In genomic region chr14:65302571-65303184, GRCh38 we compare ENCODE assay signal across 9 cellular contexts.
DNase-seq lines count a peak whose midpoint lies in the region; ATAC-seq and TF ChIP-seq lines count a peak whose summit lies in the region.
"Had no signal": no experiment of that assay in that cellular context is flagged by ENCODE, and none has a peak within 500 bp of the region (broad histone marks: within the 10 kb centered on the region; RNA-seq: fewer than 3 reads in every experiment).

No MANE protein-coding gene starts in this region.

- CTCF ChIA-PET in GM10248 (lab: Yijun Ruan, JAX), result interaction anchor here (0.8 to 7.4 kb wide), 12 partner anchors 8 to 522 kb away, joined by 3 to 51 read pairs (median 6); partner anchors contain the start of gene FUT8
- CTCF ChIA-PET in activated CD4-positive, alpha-beta memory T cell treated with anti-CD3 and anti-CD28 coated beads, Interleukin-2, amount 10 ng/mL, durations not matched to agents 7 days and 5 days (lab: Charles Lee), result interaction anchor here (0.6 to 1.1 kb wide), 3 partner anchors 14 to 33 kb away, joined by 3 to 5 read pairs (median 3); no protein-coding TSS in a partner anchor

- POLR2A ChIA-PET in GM10248 (lab: Yijun Ruan, JAX), result interaction anchor here (0.6 to 5.6 kb wide), 9 partner anchors 9 to 135 kb away, joined by 3 to 50 read pairs (median 4); partner anchors contain the start of gene FUT8
- POLR2A ChIA-PET in activated CD4-positive, alpha-beta memory T cell treated with anti-CD3 and anti-CD28 coated beads, Interleukin-2, amount 10 ng/mL, durations not matched to agents 7 days and 5 days (lab: Charles Lee), result interaction anchor here (0.7 to 5.4 kb wide), 10 partner anchors 15 to 111 kb away, joined by 3 to 34 read pairs (median 6); partner anchors contain the start of gene FUT8

- no peaks in the 10 kb centered on the region for H3K27me3 Mint-ChIP-seq in activated CD4-positive, alpha-beta memory T cell treated with anti-CD3 and anti-CD28 coated beads, Interleukin-2, amount 10 ng/mL, durations not matched to agents 7 days and 5 days

- peaks cover 0 to 34% (median 22%) of the 10 kb centered on the region in 6 donors for H3K4me1 ChIP-seq in spleen
- H3K4me1 ChIP-seq: psoas muscle had no signal

- no peak for TF ChIP-seq CTCF in GM10248 (IDR thresholded peaks at IDR 0.05; ENCODE audit: control extremely low read depth, extremely low read depth, low read depth, missing control alignments)
- no peak for TF ChIP-seq CTCF in spleen (IDR thresholded peaks at IDR 0.05 in 8 of 11, conservative IDR thresholded peaks at IDR 0.05 in 3 of 11)

- DNase-seq in GM10248 (ENCODE audit: extremely low spot score), result peak; percentile 67
- DNase-seq in activated CD4-positive, alpha-beta memory T cell treated with anti-CD3 and anti-CD28 coated beads, Interleukin-2, amount 10 ng/mL, durations not matched to agents 7 days and 5 days, result peak; percentile 64
- no peak for DNase-seq in spleen
- no peak for DNase-seq in anterior cingulate cortex (lab: John Stamatoyannopoulos, UW)
- no peak for DNase-seq in glomerular visceral epithelial cell (ENCODE audit: extremely low spot score)
- no peak for DNase-seq in left lobe of liver (ENCODE audit: low spot score)
- DNase-seq: psoas muscle had no signal

- no peaks in the 10 kb centered on the region for H3K36me3 ChIP-seq in spleen

- intact Hi-C loops in spleen (cut with DNase I; ENCODE audit: low total_unique reads), result no loop called here

- H3K4me3 Mint-ChIP-seq in activated CD4-positive, alpha-beta memory T cell treated with anti-CD3 and anti-CD28 coated beads, Interleukin-2, amount 10 ng/mL, durations not matched to agents 7 days and 5 days, result peak overlapping the region; percentile 9

- H3K9me3 Mint-ChIP-seq in activated CD4-positive, alpha-beta memory T cell treated with anti-CD3 and anti-CD28 coated beads, Interleukin-2, amount 10 ng/mL, durations not matched to agents 7 days and 5 days, result no peaks in the 10 kb centered on the region

- H3K4me3 ChIP-seq in spleen, result no peak overlapping the region
- H3K4me3 ChIP-seq: psoas muscle had no signal

- H3K9me3 ChIP-seq in spleen, result no peaks in the 10 kb centered on the region
- H3K9me3 ChIP-seq: psoas muscle had no signal

- WGBS in spleen, 5 donors, result 54 to 68% (median 63%) methylated on average over 7 of the region's 7 CpGs

- H3K27ac ChIP-seq in spleen, result peak overlapping the region in 6 of 8 donors; percentile 36 to 80 (median 59)
- H3K27ac ChIP-seq: psoas muscle had no signal

- H3K4me1 Mint-ChIP-seq in activated CD4-positive, alpha-beta memory T cell treated with anti-CD3 and anti-CD28 coated beads, Interleukin-2, amount 10 ng/mL, durations not matched to agents 7 days and 5 days, result peaks cover 56% of the 10 kb centered on the region

- no peaks in the 10 kb centered on the region for H3K27me3 ChIP-seq in spleen (replicated peaks in 1 of 7)

- peak overlapping the region; percentile 44 for H3K27ac Mint-ChIP-seq in activated CD4-positive, alpha-beta memory T cell treated with anti-CD3 and anti-CD28 coated beads, Interleukin-2, amount 10 ng/mL, durations not matched to agents 7 days and 5 days

- TF ChIP-seq POLR2A in spleen (IDR thresholded peaks at IDR 0.05), result no peak

- ATAC-seq in GM19468 (IDR thresholded peaks at IDR 0.05; ENCODE audit: extremely low read depth, unreplicated experiment) (peak; percentile 16), HG03460 (IDR thresholded peaks at IDR 0.05; ENCODE audit: unreplicated experiment) (peak; percentile 51), left lobe of liver (no peak)

- H3K36me3 Mint-ChIP-seq in activated CD4-positive, alpha-beta memory T cell treated with anti-CD3 and anti-CD28 coated beads, Interleukin-2, amount 10 ng/mL, durations not matched to agents 7 days and 5 days (ENCODE audit: low read depth), result peaks cover 7% of the 10 kb centered on the region

Comparison
In these comparisons a context has a peak if more than half of its experiments do, and no peak if none do; other contexts are left out.
1. DNase-seq: peak in GM10248 (single experiment) and activated CD4-positive, alpha-beta memory T cell treated with anti-CD3 and anti-CD28 coated beads, Interleukin-2, amount 10 ng/mL, durations not matched to agents 7 days and 5 days (single experiment); none in spleen (single experiment), anterior cingulate cortex (0 of 58), glomerular visceral epithelial cell (single experiment) and left lobe of liver (single experiment).